27 cellular contexts compared by ENCODE assay signal in the genomic region with DNA sequence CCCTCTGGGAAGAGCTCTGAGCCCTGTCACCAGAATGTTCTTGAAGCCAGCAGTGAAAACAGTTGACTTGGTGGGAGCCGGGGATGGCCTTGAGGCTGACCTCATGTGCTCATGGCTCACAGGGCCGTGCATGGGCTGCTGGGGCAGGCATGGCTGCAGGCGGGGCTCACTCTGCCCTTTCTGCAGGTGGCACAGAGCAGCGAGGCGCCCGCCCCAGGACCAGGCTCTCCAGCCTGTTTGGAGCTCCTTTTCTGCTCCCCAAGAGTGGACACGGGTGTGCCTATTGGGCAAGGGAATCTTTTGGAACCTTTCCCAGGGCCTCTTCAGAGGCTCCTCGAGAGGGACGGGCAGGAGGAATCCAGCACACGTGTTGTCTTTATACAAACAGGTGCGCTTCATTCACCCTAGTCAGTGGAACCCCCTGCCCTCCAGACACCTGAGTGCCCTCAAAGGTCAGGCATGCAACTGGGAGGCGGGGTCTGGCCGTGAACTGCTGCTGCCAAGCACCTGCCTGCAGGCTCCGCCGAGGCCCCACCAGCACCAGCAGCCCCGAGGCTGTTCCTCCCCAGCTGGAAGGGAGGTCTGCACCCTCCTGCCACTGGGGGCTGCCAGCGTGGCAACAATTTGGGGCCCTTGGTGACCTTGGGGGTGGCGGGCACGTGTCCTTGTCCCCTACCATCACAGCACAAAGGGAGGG. TPM values are rescaled to one million over a fixed set of nuclear protein-coding genes. Genes with fewer than 3 reads are reported as not detected.
DNase-seq lines count a peak whose midpoint lies in the region; ATAC-seq and TF ChIP-seq lines count a peak whose summit lies in the region.
"Had no signal": no experiment of that assay in that cellular context is flagged by ENCODE, and none has a peak within 500 bp of the region (broad histone marks: within the 10 kb centered on the region; RNA-seq: fewer than 3 reads in every experiment).

No MANE protein-coding gene starts in this region.

- peaks cover 0 to 2% (median 0%) of the 10 kb centered on the region in 7 donors for H3K9me3 Mint-ChIP-seq in CD14-positive monocyte
- H3K9me3 Mint-ChIP-seq: activated CD4-positive, alpha-beta memory T cell treated with anti-CD3 and anti-CD28 coated beads for 36 hours; activated naive CD4-positive, alpha-beta T cell treated with anti-CD3 and anti-CD28 coated beads for 36 hours; activated T-cell treated with anti-CD3 and anti-CD28 coated beads, Interleukin-2, amount 50 U/mL, for 72 hours; type B pancreatic cell had no signal

- intact Hi-C loops in CD14-positive monocyte (cut with micrococcal nuclease) (loop anchor here in 1 of 2 donors (10.0 kb wide), 1 partner anchor 389 kb away; the partner anchor contains the start of gene PEX10), left cardiac atrium (cut with DNase I) (no loop called here)

- no peak overlapping the region for H4K8ac ChIP-seq in trophoblast cell (ENCODE audit: low read depth, low read length)

- H3K4me3 ChIP-seq in osteoblast (ENCODE audit: insufficient read depth, low read length) (no peak overlapping the region), trophoblast cell (ENCODE audit: low read depth, low read length) (no peak overlapping the region)
- H3K4me3 ChIP-seq: BLaER1 treated with 17β-estradiol and CSF1 and Interleukin-3, amounts not matched to agents 10 nM and 100 nM had no signal

- H2BK120ac ChIP-seq in trophoblast cell (ENCODE audit: insufficient read depth, low read length, poor library complexity): no peak overlapping the region

- no peaks in the 10 kb centered on the region for H3K4me1 ChIP-seq in osteoblast (ENCODE audit: insufficient read depth, low read length)
- H3K4me1 ChIP-seq in trophoblast cell (ENCODE audit: control insufficient read depth in 1 of 2, insufficient read depth in 2 of 2, low read length in 2 of 2): no peaks in the 10 kb centered on the region
- H3K4me1 ChIP-seq: Caco-2, parathyroid adenoma had no signal

- no peak for ATAC-seq in left cardiac atrium
- ATAC-seq in HG03108 (IDR thresholded peaks at IDR 0.05; ENCODE audit: unreplicated experiment): no peak
- ATAC-seq: activated CD4-positive, CD25-positive, alpha-beta regulatory T cell treated with anti-CD3 and anti-CD28 coated beads, Interleukin-2, amount 50 U/mL, for 24 hours; activated T-cell treated with anti-CD3 and anti-CD28 coated beads, Interleukin-2, amount 50 U/mL, for 72 hours; PC-3 had no signal

- H3K9ac ChIP-seq in trophoblast cell (ENCODE audit: low read length): no peak overlapping the region
- H3K9ac ChIP-seq: BLaER1 treated with 17β-estradiol and CSF1 and Interleukin-3, amounts not matched to agents 10 nM and 100 nM; parathyroid adenoma had no signal

- H3K27me3 ChIP-seq in osteoblast (ENCODE audit: insufficient read depth, low read length) (no peaks in the 10 kb centered on the region), trophoblast cell (ENCODE audit: insufficient read depth, low read length) (no peaks in the 10 kb centered on the region)
- H3K27me3 ChIP-seq: BLaER1 treated with 17β-estradiol and CSF1 and Interleukin-3, amounts not matched to agents 10 nM and 100 nM had no signal

- WGBS in trophoblast cell (ENCODE audit: extremely low coverage, insufficient coverage, insufficient read length): no CpG with 5 or more reads among the region's 19 CpGs

- no peak overlapping the region for H2BK12ac ChIP-seq in trophoblast cell (ENCODE audit: low read length)

- no peak overlapping the region for H3K18ac ChIP-seq in trophoblast cell (ENCODE audit: low read length)

- H3K79me1 ChIP-seq in trophoblast cell (ENCODE audit: low read length): no peaks in the 10 kb centered on the region

- H3K4me1 Mint-ChIP-seq in CD14-positive monocyte: peaks cover 3% of the 10 kb centered on the region
- H3K4me1 Mint-ChIP-seq: neural crest cell had no signal

- no peak overlapping the region for H3K23ac ChIP-seq in trophoblast cell (ENCODE audit: low read length)

- no peak overlapping the region for H4K12ac ChIP-seq in trophoblast cell (ENCODE audit: low read depth, low read length)

- H3K79me2 ChIP-seq in osteoblast (ENCODE audit: insufficient read depth, low read length): no peaks in the 10 kb centered on the region
- H3K79me2 ChIP-seq in trophoblast cell (ENCODE audit: control insufficient read depth, insufficient read depth, low read length, poor library complexity): no peaks in the 10 kb centered on the region
- H3K79me2 ChIP-seq: parathyroid adenoma had no signal

- no peak overlapping the region for H2AK5ac ChIP-seq in trophoblast cell (ENCODE audit: low read length)

- H3K27ac ChIP-seq in osteoblast (ENCODE audit: low read depth, low read length): no peak overlapping the region
- no peak overlapping the region for H3K27ac ChIP-seq in trophoblast cell (ENCODE audit: low read depth, low read length)
- H3K27ac ChIP-seq: 22Rv1; BLaER1 treated with 17β-estradiol and CSF1 and Interleukin-3, amounts not matched to agents 10 nM and 100 nM; parathyroid adenoma had no signal

- H3K36me3 ChIP-seq in osteoblast (ENCODE audit: insufficient read depth, low read length): no peaks in the 10 kb centered on the region
- H3K36me3 ChIP-seq in trophoblast cell (ENCODE audit: control insufficient read depth in 1 of 2, insufficient read depth in 2 of 2, low read length in 2 of 2): no peaks in the 10 kb centered on the region
- H3K36me3 ChIP-seq: BLaER1 treated with 17β-estradiol and CSF1 and Interleukin-3, amounts not matched to agents 10 nM and 100 nM had no signal

- H3K4me2 ChIP-seq in osteoblast (ENCODE audit: insufficient read depth, low read length) (no peak overlapping the region), trophoblast cell (ENCODE audit: low read length) (no peak overlapping the region)
- H3K4me2 ChIP-seq: BLaER1 treated with 17β-estradiol and CSF1 and Interleukin-3, amounts not matched to agents 10 nM and 100 nM had no signal

- no peak overlapping the region for H2AFZ ChIP-seq in osteoblast (ENCODE audit: low read length)
- no peak overlapping the region for H2AFZ ChIP-seq in trophoblast cell (ENCODE audit: insufficient read depth, low read length, poor library complexity)
- H2AFZ ChIP-seq: parathyroid adenoma had no signal

- H4K91ac ChIP-seq in trophoblast cell (ENCODE audit: low read depth, low read length): no peak overlapping the region

- peak; percentile 16 for DNase-seq in NCI-H1105 treated with DMSO at 0.1 percent for 48 hours (lab: John Stamatoyannopoulos, UW)
- DNase-seq in NCI-H1105 (lab: John Stamatoyannopoulos, UW): no peak
- DNase-seq in CD14-positive monocyte (ENCODE audit: low spot score): peak; percentile 41
- peak; percentile 6 for DNase-seq in left cardiac atrium
- peak; percentile 84 for DNase-seq in osteoblast (ENCODE audit: insufficient read length, low spot score, missing footprints)
- no peak for DNase-seq in trophoblast cell
- DNase-seq in DMS 273 (lab: John Stamatoyannopoulos, UW; ENCODE audit: unreplicated experiment): no peak
- DNase-seq: activated CD4-positive, alpha-beta memory T cell treated with anti-CD3 and anti-CD28 coated beads for 36 hours; activated naive CD4-positive, alpha-beta T cell treated with anti-CD3 and anti-CD28 coated beads for 36 hours; activated T-cell treated with anti-CD3 and anti-CD28 coated beads, Interleukin-2, amount 50 U/mL, for 72 hours; Caco-2; DND-41; HCEC 1CT; kidney glomerular epithelial cell; NCI-H1694; NCI-H524 treated with DMSO at 0.1 percent for 48 hours; PC-3; SHP77; stimulated activated CD4-positive, alpha-beta T cell treated with anti-CD3 and anti-CD28 coated beads, Interleukin-12 subunit alpha, Interleukin-12 subunit beta, amount 100 ng/mL, for 4 hours; stimulated activated CD4-positive, alpha-beta T cell treated with anti-CD3 and anti-CD28 coated beads, Interleukin-2, amount 100 ng/mL, for 48 hours had no signal

- H2BK5ac ChIP-seq in trophoblast cell (ENCODE audit: low read depth, low read length, poor library complexity): no peak overlapping the region

- TF ChIP-seq CTCF in CD14-positive monocyte (IDR thresholded peaks at IDR 0.05): no peak
- TF ChIP-seq CTCF in osteoblast (IDR thresholded peaks at IDR 0.05; ENCODE audit: extremely low read depth, low read depth, low read length): no peak

- peaks cover 0 to 6% (median 2%) of the 10 kb centered on the region in 3 donors for H3K27me3 Mint-ChIP-seq in CD14-positive monocyte (ENCODE audit: low read depth in 3 of 3)
- H3K27me3 Mint-ChIP-seq: type B pancreatic cell had no signal

- H3K14ac ChIP-seq in trophoblast cell (ENCODE audit: low read length): no peak overlapping the region

- no peaks in the 10 kb centered on the region for H3K9me3 ChIP-seq in osteoblast (ENCODE audit: low read depth, low read length)
- H3K9me3 ChIP-seq in trophoblast cell (ENCODE audit: insufficient read depth, low read depth, low read length): peaks cover 50% of the 10 kb centered on the region
- H3K9me3 ChIP-seq: BLaER1 treated with 17β-estradiol and CSF1 and Interleukin-3, amounts not matched to agents 10 nM and 100 nM; Caco-2 had no signal

- H3K4me3 Mint-ChIP-seq in CD14-positive monocyte: no peak overlapping the region
- H3K4me3 Mint-ChIP-seq: activated CD4-positive, alpha-beta memory T cell treated with anti-CD3 and anti-CD28 coated beads for 36 hours; activated naive CD4-positive, alpha-beta T cell treated with anti-CD3 and anti-CD28 coated beads for 36 hours; activated T-cell treated with anti-CD3 and anti-CD28 coated beads, Interleukin-2, amount 50 U/mL, for 72 hours; neural crest cell; type B pancreatic cell had no signal

- no peak overlapping the region for H3K4ac ChIP-seq in trophoblast cell (ENCODE audit: low read depth, low read length)

- H4K20me1 ChIP-seq in osteoblast (ENCODE audit: insufficient read depth, low read length): no peaks in the 10 kb centered on the region

- H3K27ac Mint-ChIP-seq in CD14-positive monocyte: no peak overlapping the region
- H3K27ac Mint-ChIP-seq: activated CD4-positive, alpha-beta memory T cell treated with anti-CD3 and anti-CD28 coated beads for 36 hours; activated naive CD4-positive, alpha-beta T cell treated with anti-CD3 and anti-CD28 coated beads for 36 hours; activated T-cell treated with anti-CD3 and anti-CD28 coated beads, Interleukin-2, amount 50 U/mL, for 72 hours; type B pancreatic cell had no signal

- H3K36me3 Mint-ChIP-seq in CD14-positive monocyte: no peaks in the 10 kb centered on the region
- H3K36me3 Mint-ChIP-seq: activated CD4-positive, alpha-beta memory T cell treated with anti-CD3 and anti-CD28 coated beads for 36 hours; type B pancreatic cell had no signal

RNA-seq across cellular contexts. Expression of gene TTC34, which starts 2.6 kb away (rescaled TPM):
- polyA plus RNA-seq in CD14-positive monocyte: under 1 TPM in 1 of 2 donors, not detected in 1; 0.03 TPM
- total RNA-seq in left cardiac atrium: under 1 TPM; 0.52 to 0.53 TPM
- total RNA-seq in osteoblast: 0.29 and 0.36 TPM in 2 replicates
- 0.05 and 0.07 TPM in 2 replicates for polyA plus RNA-seq in trophoblast cell (2013)

Comparison
In these comparisons a context has a peak if more than half of its experiments do, and no peak if none do; other contexts are left out.
1. DNase-seq: peak in NCI-H1105 treated with DMSO at 0.1 percent for 48 hours (single experiment), CD14-positive monocyte (single experiment), left cardiac atrium (single experiment) and osteoblast (single experiment); none in NCI-H1105 (single experiment), trophoblast cell (0 of 2) and DMS 273 (single experiment).